ENCODE assay signal across 14 cellular contexts in genomic region chr11:102138677-102139076, GRCh38. TPM values are rescaled to one million over a fixed set of nuclear protein-coding genes. Genes with fewer than 3 reads are reported as not detected.
DNase-seq lines count a peak whose midpoint lies in the region; ATAC-seq, FAIRE-seq and TF ChIP-seq lines count a peak whose summit lies in the region.
"Had no signal": no experiment of that assay in that cellular context is flagged by ENCODE, and none has a peak within 500 bp of the region (broad histone marks: within the 10 kb centered on the region; RNA-seq: fewer than 3 reads in every experiment).

No MANE protein-coding gene starts in this region.

- H3K4me1 Mint-ChIP-seq in brain: peaks cover 31% of the 10 kb centered on the region
- H3K4me1 Mint-ChIP-seq: immature natural killer cell had no signal

- H3K4me3 Mint-ChIP-seq in brain: no peak overlapping the region
- H3K4me3 Mint-ChIP-seq: activated T-helper 1 cell treated with anti-CD3 and anti-CD28 coated beads, Interleukin-12 subunit alpha, Interleukin-12 subunit beta, Interleukin-2, Interleukin-4 antibody, amounts not matched to agents 30 ng/mL and 10 ng/mL and 1 ng/mL, durations not matched to agents 14 hours and 24 hours and 36 hours; immature natural killer cell had no signal

- no peaks in the 10 kb centered on the region for H3K27me3 Mint-ChIP-seq in brain

- peak overlapping the region; percentile 94 for H3K27ac ChIP-seq in cardiac muscle cell
- H3K27ac ChIP-seq: parathyroid adenoma, WERI-Rb-1 had no signal

- no peaks in the 10 kb centered on the region for H3K27me3 ChIP-seq in cardiac muscle cell

- peaks cover 0 to 6% (median 5%) of the 10 kb centered on the region in 5 experiments for H3K9me3 Mint-ChIP-seq in brain
- H3K9me3 Mint-ChIP-seq: activated T-helper 1 cell treated with anti-CD3 and anti-CD28 coated beads, Interleukin-12 subunit alpha, Interleukin-12 subunit beta, Interleukin-2, Interleukin-4 antibody, amounts not matched to agents 30 ng/mL and 10 ng/mL and 1 ng/mL, durations not matched to agents 14 hours and 24 hours and 36 hours had no signal

- DNase-seq in cardiac muscle cell (ENCODE audit: low read depth in 1 of 2, low spot score in 1 of 2): peak in 1 of 2 donors; percentile 84
- DNase-seq in left ventricle myocardium superior: no peak
- peak; percentile 16 for DNase-seq in kidney glomerular epithelial cell (lab: John Stamatoyannopoulos, UW)
- DNase-seq in urothelium cell line (ENCODE audit: low spot score): peak; percentile 10
- no peak for DNase-seq in amygdala (lab: John Stamatoyannopoulos, UW)
- DNase-seq in HEK293T (ENCODE audit: extremely low spot score): no peak
- DNase-seq: GDM1, immature natural killer cell, WERI-Rb-1 had no signal

- FAIRE-seq in urothelium cell line (lab: Jason Lieb, UNC): no peak
- FAIRE-seq: A204.1 had no signal

- no peaks in the 10 kb centered on the region for H3K36me3 ChIP-seq in cardiac muscle cell
- H3K36me3 ChIP-seq: WERI-Rb-1 had no signal

- H3K36me3 Mint-ChIP-seq in brain: peaks cover 44% of the 10 kb centered on the region
- H3K36me3 Mint-ChIP-seq: immature natural killer cell had no signal

- ATAC-seq in left ventricle myocardium superior (no peak), HG02970 (IDR thresholded peaks at IDR 0.05; ENCODE audit: low FRiP score, unreplicated experiment) (no peak)

- H3K4me1 ChIP-seq in cardiac muscle cell (ENCODE audit: low read depth): peaks cover 45% of the 10 kb centered on the region
- H3K4me1 ChIP-seq: parathyroid adenoma had no signal

- no peak overlapping the region for H3K4me3 ChIP-seq in cardiac muscle cell

- CTCF ChIA-PET in HEK293T (lab: Yijun Ruan, JAX): interaction anchor here (1.2 kb wide), 1 partner anchor 10 kb away, joined by 3 read pairs; no protein-coding TSS in a partner anchor

- H3K9me3 ChIP-seq in cardiac muscle cell (ENCODE audit: low read depth): no peaks in the 10 kb centered on the region

- peak overlapping the region in 3 of 5 experiments; percentile 12 to 67 (median 31) for H3K27ac Mint-ChIP-seq in brain
- H3K27ac Mint-ChIP-seq: activated T-helper 1 cell treated with anti-CD3 and anti-CD28 coated beads, Interleukin-12 subunit alpha, Interleukin-12 subunit beta, Interleukin-2, Interleukin-4 antibody, amounts not matched to agents 30 ng/mL and 10 ng/mL and 1 ng/mL, durations not matched to agents 14 hours and 24 hours and 36 hours; immature natural killer cell had no signal

- no peak for TF ChIP-seq CTCF in cardiac muscle cell (IDR thresholded peaks at IDR 0.05; ENCODE audit: low read depth, low read length)
- TF ChIP-seq CTCF in brain (conservative IDR thresholded peaks at IDR 0.05): no peak

- POLR2A ChIA-PET in HEK293T (lab: Yijun Ruan, JAX): no interaction called here

- intact Hi-C loops in left ventricle myocardium superior (cut with micrococcal nuclease): no loop called here

TF ChIP-seq in HEK293T, 16 proteins besides CTCF, POLR2A, EP300 and RAD21:
- no peak for TF ChIP-seq FOXM1 (IDR thresholded peaks at IDR 0.05; ENCODE audit: borderline replicate concordance)

RNA-seq across cellular contexts. Expression of gene YAP1, which starts 28.4 kb away (rescaled TPM):
- total RNA-seq in cardiac muscle cell (264 and 277 TPM in 2 replicates), left ventricle myocardium superior (98.6 TPM)
- polyA plus RNA-seq in cardiac muscle cell (40.8 and 48.4 TPM in 2 replicates), brain (ENCODE audit: insufficient read depth, low read depth, low replicate concordance) (6.4 TPM)
- polyA plus RNA-seq: immature natural killer cell had no signal

Comparison
In these comparisons a context has a peak if more than half of its experiments do, and no peak if none do; other contexts are left out.
1. DNase-seq: peak in kidney glomerular epithelial cell (single experiment) and urothelium cell line (single experiment); none in left ventricle myocardium superior (single experiment), amygdala (0 of 56) and HEK293T (single experiment).